Comparison of ENCODE assay signal across 20 cellular contexts in the genomic region with DNA sequence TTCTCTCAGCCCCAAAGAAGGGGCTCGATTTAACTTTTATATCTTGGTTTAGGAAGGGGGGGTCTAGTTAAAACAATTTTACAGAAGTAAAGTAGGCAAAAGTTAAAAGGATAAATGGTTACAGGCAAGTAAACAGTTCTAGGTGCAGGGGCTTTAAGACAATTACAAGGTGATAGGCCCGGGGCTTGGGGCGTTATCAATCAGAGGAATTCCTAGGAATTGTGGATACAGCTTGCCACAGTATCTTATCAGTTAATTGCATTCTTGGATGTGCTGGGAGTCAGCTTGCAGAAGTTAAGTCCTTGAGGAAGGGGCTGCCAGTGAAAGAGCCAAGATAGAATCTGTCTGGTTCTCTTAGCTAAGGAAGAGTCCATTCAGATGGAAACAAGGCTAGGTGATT. TPM values are rescaled to one million over a fixed set of nuclear protein-coding genes. Genes with fewer than 3 reads are reported as not detected.
A peak's percentile ranks its signal among the peaks of the same experiment; 100 is the strongest.
DNase-seq lines count a peak whose midpoint lies in the region; ATAC-seq, FAIRE-seq and TF ChIP-seq lines count a peak whose summit lies in the region.
"Had no signal": no experiment of that assay in that cellular context is flagged by ENCODE, and none has a peak within 500 bp of the region (broad histone marks: within the 10 kb centered on the region; RNA-seq: fewer than 3 reads in every experiment).

No MANE protein-coding gene starts in this region.

- peak; percentile 24 for FAIRE-seq in H1 (lab: Jason Lieb, UNC)
- FAIRE-seq: GM12878, H54 had no signal

- peaks cover 3% of the 10 kb centered on the region for H3K36me3 Mint-ChIP-seq in progenitor cell of endocrine pancreas (ENCODE audit: insufficient read depth)
- H3K36me3 Mint-ChIP-seq in stimulated activated effector memory CD8-positive, alpha-beta T cell treated with anti-CD3 and anti-CD28 coated beads, Interleukin-12 subunit alpha, Interleukin-12 subunit beta, amount 100 ng/mL, for 72 hours, result no peaks in the 10 kb centered on the region
- H3K36me3 Mint-ChIP-seq: CD4-positive, CD25-positive, alpha-beta regulatory T cell; CD8-positive, alpha-beta T cell had no signal

- H3K9me3 Mint-ChIP-seq in progenitor cell of endocrine pancreas (ENCODE audit: low read depth), result peaks cover 20% of the 10 kb centered on the region
- H3K9me3 Mint-ChIP-seq in stimulated activated effector memory CD8-positive, alpha-beta T cell treated with anti-CD3 and anti-CD28 coated beads, Interleukin-12 subunit alpha, Interleukin-12 subunit beta, amount 100 ng/mL, for 72 hours, result no peaks in the 10 kb centered on the region
- H3K9me3 Mint-ChIP-seq: CD8-positive, alpha-beta T cell; HFFc6 had no signal

- TF ChIP-seq POLR2A in H1 (IDR thresholded peaks at IDR 0.05; ENCODE audit: control extremely low read depth in 1 of 2, low read depth in 2 of 2, low read length in 2 of 2), result no peak

- H3K79me1 ChIP-seq in H1 (ENCODE audit: low read depth, low read length) (no peaks in the 10 kb centered on the region), mesendoderm (ENCODE audit: low read length) (no peaks in the 10 kb centered on the region)

- H3K79me2 ChIP-seq in H1 (ENCODE audit: control insufficient read depth in 1 of 2, insufficient read depth in 2 of 2, low read length in 2 of 2), result no peaks in the 10 kb centered on the region
- H3K79me2 ChIP-seq in mesendoderm (ENCODE audit: control insufficient read depth, insufficient read depth, low read length), result no peaks in the 10 kb centered on the region

- H2AFZ ChIP-seq in H1 (ENCODE audit: low read length), result no peak overlapping the region
- H2AFZ ChIP-seq: GM23338 had no signal

- no peak overlapping the region for H2BK120ac ChIP-seq in H1 (replicated peaks; ENCODE audit: low read depth, low read length)
- H2BK120ac ChIP-seq in mesendoderm (ENCODE audit: low read depth, low read length), result no peak overlapping the region

- no peak for TF ChIP-seq EP300 in H1 (IDR thresholded peaks at IDR 0.05; ENCODE audit: borderline replicate concordance in 1 of 2, low read depth in 2 of 2, low read length in 2 of 2)

- no peaks in the 10 kb centered on the region for H3K27me3 ChIP-seq in H1 (replicated peaks in 1 of 4; ENCODE audit: control insufficient read depth in 3 of 4, extremely low read depth in 1 of 4, insufficient read depth in 3 of 4, low read length in 3 of 4)
- no peaks in the 10 kb centered on the region for H3K27me3 ChIP-seq in mesendoderm (ENCODE audit: insufficient read depth, low read length, poor library complexity)
- H3K27me3 ChIP-seq: BLaER1 had no signal

- H3K4me2 ChIP-seq in H1 (ENCODE audit: insufficient read depth in 1 of 2, low read depth in 2 of 2, low read length in 2 of 2), result no peak overlapping the region
- H3K4me2 ChIP-seq in mesendoderm (ENCODE audit: low read length), result no peak overlapping the region
- H3K4me2 ChIP-seq: BLaER1, GM23338 had no signal

- no peak overlapping the region for H2BK20ac ChIP-seq in H1 (ENCODE audit: low read length)

- peaks cover 14% of the 10 kb centered on the region for H3K4me1 Mint-ChIP-seq in progenitor cell of endocrine pancreas (ENCODE audit: low read depth)
- no peaks in the 10 kb centered on the region for H3K4me1 Mint-ChIP-seq in stimulated activated effector memory CD8-positive, alpha-beta T cell treated with anti-CD3 and anti-CD28 coated beads, Interleukin-12 subunit alpha, Interleukin-12 subunit beta, amount 100 ng/mL, for 72 hours
- H3K4me1 Mint-ChIP-seq: B cell; CD4-positive, CD25-positive, alpha-beta regulatory T cell had no signal

- no peak for TF ChIP-seq CTCF in H1 (IDR thresholded peaks at IDR 0.05; ENCODE audit: control extremely low read depth in 1 of 3, insufficient read depth in 1 of 3, low read depth in 1 of 3, low read length in 3 of 3)
- TF ChIP-seq CTCF in progenitor cell of endocrine pancreas (IDR thresholded peaks at IDR 0.05; ENCODE audit: unreplicated experiment), result no peak

- 84% methylated on average over 3 of the region's 3 CpGs; no CpG with 5 or more reads in 1 of the 2 experiments for WGBS in H1 (ENCODE audit: extremely low coverage in 1 of 2, insufficient coverage in 1 of 2, insufficient read length in 1 of 2, insufficient replicate concordance in 2 of 2, low coverage in 1 of 2, low lambda C conversion rate in 2 of 2, missing lambda C conversion rate in 1 of 2), 2 experiments
- WGBS in mesendoderm (ENCODE audit: extremely low coverage, insufficient coverage, low lambda C conversion rate), result no CpG with 5 or more reads among the region's 3 CpGs

- H2BK5ac ChIP-seq in H1 (ENCODE audit: low read depth, low read length), result no peak overlapping the region
- no peak overlapping the region for H2BK5ac ChIP-seq in mesendoderm (ENCODE audit: low read length)

- H3K14ac ChIP-seq in H1 (ENCODE audit: insufficient read length), result no peak overlapping the region

- H4K20me1 ChIP-seq in H1 (replicated peaks in 1 of 2; ENCODE audit: control insufficient read depth in 1 of 2, insufficient read depth in 2 of 2, low read length in 2 of 2), result no peaks in the 10 kb centered on the region
- H4K20me1 ChIP-seq: BLaER1 had no signal

- H3K9ac ChIP-seq in H1 (replicated peaks in 1 of 4; ENCODE audit: extremely low read depth in 1 of 4, low read depth in 3 of 4, low read length in 3 of 4) (no peak overlapping the region), mesendoderm (ENCODE audit: low read length) (no peak overlapping the region)
- H3K9ac ChIP-seq: BLaER1 had no signal

- no peaks in the 10 kb centered on the region for H3K9me3 ChIP-seq in H1 (ENCODE audit: insufficient read depth in 2 of 2, low read depth in 1 of 2, low read length in 1 of 2)
- H3K9me3 ChIP-seq: BLaER1, Caco-2, HAP-1 had no signal

- H3K27me3 Mint-ChIP-seq in progenitor cell of endocrine pancreas, result no peaks in the 10 kb centered on the region

- H4K8ac ChIP-seq in H1 (ENCODE audit: extremely low read depth, insufficient read depth, low read length), result no peak overlapping the region
- H4K8ac ChIP-seq in mesendoderm (ENCODE audit: low read depth, low read length), result no peak overlapping the region

- H3K56ac ChIP-seq in H1 (replicated peaks; ENCODE audit: insufficient read length, low read depth, low read length) (no peak overlapping the region), mesendoderm (ENCODE audit: low read length) (no peak overlapping the region)

- TF ChIP-seq RAD21 in H1 (IDR thresholded peaks at IDR 0.05 in 1 of 2, conservative IDR thresholded peaks at IDR 0.05 in 1 of 2; ENCODE audit: low read depth in 2 of 2, low read length in 2 of 2), result no peak

- H3K4me3 ChIP-seq in H1 (ENCODE audit: extremely low read depth in 1 of 4, insufficient read depth in 2 of 4, low read depth in 3 of 4, low read length in 4 of 4), result no peak overlapping the region
- H3K4me3 ChIP-seq in mesendoderm (ENCODE audit: low read length), result no peak overlapping the region
- H3K4me3 ChIP-seq: BLaER1, GM12878, GM23338, HAP-1 had no signal

- H2AK5ac ChIP-seq in H1 (ENCODE audit: low read depth, low read length) (no peak overlapping the region), mesendoderm (ENCODE audit: low read length) (no peak overlapping the region)

- CTCF ChIA-PET in H1 (lab: Charles Lee; ENCODE audit: partially characterized antibody), result interaction anchor here (1.6 kb wide), 1 partner anchor 77 kb away, joined by 4 read pairs; no protein-coding TSS in a partner anchor

- ATAC-seq in stimulated activated effector memory CD8-positive, alpha-beta T cell treated with anti-CD3 and anti-CD28 coated beads, Interleukin-12 subunit alpha, Interleukin-12 subunit beta, amount 100 ng/mL, for 72 hours, result no peak
- no peak for ATAC-seq in GM18873 (IDR thresholded peaks at IDR 0.05; ENCODE audit: low FRiP score, unreplicated experiment)
- ATAC-seq: CD8-positive, alpha-beta T cell; GM12878; GM23338 had no signal

- no peak overlapping the region for H3K4ac ChIP-seq in H1 (replicated peaks; ENCODE audit: insufficient read length, low read depth, low read length)
- H3K4ac ChIP-seq in mesendoderm (ENCODE audit: low read depth, low read length), result no peak overlapping the region

- POLR2A ChIA-PET in H1 (lab: Charles Lee; ENCODE audit: partially characterized antibody), result no interaction called here

- H2BK15ac ChIP-seq in H1 (ENCODE audit: low read length), result no peak overlapping the region
- no peak overlapping the region for H2BK15ac ChIP-seq in mesendoderm (replicated peaks; ENCODE audit: low read depth)

- H3K23me2 ChIP-seq in H1 (ENCODE audit: low read depth, low read length), result no peaks in the 10 kb centered on the region

- H4K91ac ChIP-seq in H1 (replicated peaks; ENCODE audit: insufficient read length, low read length), result no peak overlapping the region

- H4K5ac ChIP-seq in H1 (ENCODE audit: insufficient read length, low read depth, low read length) (no peak overlapping the region), mesendoderm (ENCODE audit: low read length) (no peak overlapping the region)

- peak overlapping the region; percentile 77 for H3K27ac Mint-ChIP-seq in progenitor cell of endocrine pancreas
- no peak overlapping the region for H3K27ac Mint-ChIP-seq in stimulated activated effector memory CD8-positive, alpha-beta T cell treated with anti-CD3 and anti-CD28 coated beads, Interleukin-12 subunit alpha, Interleukin-12 subunit beta, amount 100 ng/mL, for 72 hours
- H3K27ac Mint-ChIP-seq: B cell; CD4-positive, CD25-positive, alpha-beta regulatory T cell; CD8-positive, alpha-beta T cell; GM23338; HFFc6 had no signal

- H3K23ac ChIP-seq in H1 (ENCODE audit: insufficient read length), result no peak overlapping the region
- H3K23ac ChIP-seq in mesendoderm (ENCODE audit: low read length), result no peak overlapping the region

- no peak overlapping the region for H2BK12ac ChIP-seq in H1 (ENCODE audit: low read depth, low read length)

- H3K27ac ChIP-seq in H1 (ENCODE audit: low read depth, low read length), result no peak overlapping the region
- H3K27ac ChIP-seq in mesendoderm (ENCODE audit: low read depth, low read length), result peak overlapping the region; percentile 55
- H3K27ac ChIP-seq: BLaER1, C4-2B had no signal

- H3K36me3 ChIP-seq in H1 (ENCODE audit: control insufficient read depth in 2 of 4, insufficient read depth in 4 of 4, low read length in 3 of 4) (no peaks in the 10 kb centered on the region), mesendoderm (ENCODE audit: control insufficient read depth, insufficient read depth, low read length) (no peaks in the 10 kb centered on the region)
- H3K36me3 ChIP-seq: BLaER1, HAP-1 had no signal

- DNase-seq in H1 (ENCODE audit: low read depth in 1 of 2, low spot score in 2 of 2) (no peak), mesendoderm (peak; percentile 93), progenitor cell of endocrine pancreas (ENCODE audit: low spot score, unreplicated experiment) (no peak), anterior cingulate cortex (lab: John Stamatoyannopoulos, UW) (no peak)
- no peak for DNase-seq in stimulated activated effector memory CD8-positive, alpha-beta T cell treated with anti-CD3 and anti-CD28 coated beads, Interleukin-12 subunit alpha, Interleukin-12 subunit beta, amount 100 ng/mL, for 72 hours (ENCODE audit: low spot score in 2 of 2)
- DNase-seq: Caco-2; CD4-positive, CD25-positive, alpha-beta regulatory T cell; CD8-positive, alpha-beta T cell; DMS153; DND-41; GDM1; HFFc6 had no signal

- H3K18ac ChIP-seq in H1 (ENCODE audit: extremely low read depth, low read length) (no peak overlapping the region), mesendoderm (ENCODE audit: low read length) (no peak overlapping the region)

- H3K4me1 ChIP-seq in H1 (replicated peaks in 1 of 4; ENCODE audit: control insufficient read depth in 3 of 4, insufficient read depth in 4 of 4, low read length in 3 of 4) (no peaks in the 10 kb centered on the region; a peak in 1 of 7 replicates), mesendoderm (ENCODE audit: control insufficient read depth, low read depth, low read length) (no peaks in the 10 kb centered on the region)
- H3K4me1 ChIP-seq: BLaER1, Caco-2, HAP-1 had no signal

- H3K4me3 Mint-ChIP-seq in progenitor cell of endocrine pancreas (ENCODE audit: low read depth), result no peak overlapping the region
- no peak overlapping the region for H3K4me3 Mint-ChIP-seq in stimulated activated effector memory CD8-positive, alpha-beta T cell treated with anti-CD3 and anti-CD28 coated beads, Interleukin-12 subunit alpha, Interleukin-12 subunit beta, amount 100 ng/mL, for 72 hours
- H3K4me3 Mint-ChIP-seq: B cell; CD4-positive, CD25-positive, alpha-beta regulatory T cell; CD8-positive, alpha-beta T cell; GM23338; HFFc6 had no signal

RNA-seq across cellular contexts. Expression of gene NSMCE3, which starts 52.7 kb away (rescaled TPM):
- 6.7 and 6.8 TPM in 2 replicates for total RNA-seq in H1 (2021; fragmentation: NEBNext Ultra II Directional; extraction: Animal tissue kit (Norgen Biotek cat#: 25700))
- polyA plus RNA-seq in H1 (2011; rRNA removed), result 4.3 and 4.4 TPM in 2 replicates
- 6.2 TPM for polyA plus RNA-seq in H1 (2011; cell fraction: cytosol; rRNA removed)
- polyA plus RNA-seq in H1 (2011; cell fraction: nucleus; rRNA removed), result 4.6 TPM
- 4.3 to 5.8 TPM (median 4.5 TPM) in 4 replicates for polyA plus RNA-seq in H1 (2012, experiment 1 of 2)
- 4.5 TPM for polyA plus RNA-seq in H1 (2012, experiment 2 of 2)
- polyA plus RNA-seq in H1 (2013, experiment 1 of 2), result 8.6 TPM
- 9.6 TPM for polyA plus RNA-seq in H1 (2013, experiment 2 of 2)
- polyA minus RNA-seq in H1 (2011; rRNA and poly(A)+ RNA removed), result 3.2 and 3.7 TPM in 2 replicates
- 3.3 TPM for polyA minus RNA-seq in H1 (2011; cell fraction: cytosol; rRNA and poly(A)+ RNA removed)
- polyA minus RNA-seq in H1 (2011; cell fraction: nucleus; rRNA and poly(A)+ RNA removed), result 4.4 TPM
- polyA plus RNA-seq in mesendoderm (2013, experiment 1 of 2), result 5.6 TPM
- 5.5 TPM for polyA plus RNA-seq in mesendoderm (2013, experiment 2 of 2)
- 7.9 and 8.4 TPM in 2 replicates for total RNA-seq in progenitor cell of endocrine pancreas
